Comparison of ENCODE assay signal across 1 cellular context in genomic region chr9:34579097-34579818, GRCh38.
TF ChIP-seq lines count a peak whose summit lies in the region.

No MANE protein-coding gene starts in this region.

TF ChIP-seq in HepG2, 621 proteins besides CTCF, POLR2A, EP300 and RAD21:
- TF ChIP-seq BRD4 (CRISPR knock-in tag; IDR thresholded peaks at IDR 0.05) (no peak), JDP2 (CRISPR knock-in tag; IDR thresholded peaks at IDR 0.05; ENCODE audit: borderline replicate concordance) (no peak), POGZ (CRISPR knock-in tag; IDR thresholded peaks at IDR 0.05) (no peak), ZBTB39 (CRISPR knock-in tag; IDR thresholded peaks at IDR 0.05) (no peak), ZNF160 (CRISPR knock-in tag; IDR thresholded peaks at IDR 0.05) (no peak), MLX (CRISPR knock-in tag; IDR thresholded peaks at IDR 0.05) (no peak), ZNF562 (CRISPR knock-in tag; IDR thresholded peaks at IDR 0.05; ENCODE audit: borderline replicate concordance) (no peak), TGIF2 (CRISPR knock-in tag; IDR thresholded peaks at IDR 0.05) (no peak), DPF2 (CRISPR knock-in tag; IDR thresholded peaks at IDR 0.05; ENCODE audit: borderline replicate concordance, low read depth) (no peak), TEF (CRISPR knock-in tag; IDR thresholded peaks at IDR 0.05) (no peak), SMAD9 (CRISPR knock-in tag; IDR thresholded peaks at IDR 0.05) (no peak), GATAD1 (CRISPR knock-in tag; IDR thresholded peaks at IDR 0.05) (no peak), NFYB (CRISPR knock-in tag; IDR thresholded peaks at IDR 0.05) (no peak), SMC3 (IDR thresholded peaks at IDR 0.05; ENCODE audit: low read length) (no peak), ZNF552 (CRISPR knock-in tag; IDR thresholded peaks at IDR 0.05; ENCODE audit: borderline replicate concordance) (no peak), ZBTB38 (CRISPR knock-in tag; IDR thresholded peaks at IDR 0.05) (no peak), ELF4 (CRISPR knock-in tag; IDR thresholded peaks at IDR 0.05; ENCODE audit: borderline replicate concordance) (no peak)
